ENCODE assay signal across 1 cellular context in the genomic region with DNA sequence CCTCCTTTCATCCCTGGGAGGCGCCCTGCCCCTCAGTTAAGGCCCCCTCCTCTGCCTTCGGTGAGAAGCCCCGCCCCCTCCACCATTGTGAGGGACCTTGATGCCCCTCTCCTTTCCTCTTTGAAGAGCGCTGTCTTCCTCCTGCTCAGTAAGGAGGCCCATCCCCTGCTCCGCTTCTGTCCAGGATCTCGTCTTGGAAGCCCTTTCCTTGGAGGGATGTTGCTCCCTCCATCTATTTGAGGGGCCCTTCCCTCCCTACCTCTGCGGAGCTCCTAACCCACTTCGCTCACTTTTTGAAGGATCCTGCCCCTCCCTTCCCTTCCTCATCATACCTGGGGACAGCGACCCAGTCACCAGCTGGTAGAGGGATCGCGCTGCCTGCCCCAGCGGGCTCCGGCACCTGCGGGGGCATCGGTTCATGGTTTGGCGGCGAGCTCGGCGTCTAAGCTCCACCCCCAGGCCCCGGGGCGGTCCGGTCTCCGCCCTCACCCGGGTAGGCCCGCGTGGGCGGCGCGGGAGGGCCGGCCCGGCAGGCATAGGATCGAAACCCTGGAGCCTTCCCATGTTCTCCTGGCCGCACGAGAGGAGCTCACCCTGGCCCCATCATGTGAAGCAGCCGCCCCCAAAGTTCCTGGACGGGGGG.
TF ChIP-seq lines count a peak whose summit lies in the region.

No MANE protein-coding gene starts in this region.

TF ChIP-seq in K562, 482 proteins besides CTCF, POLR2A, EP300 and RAD21 (continued from another document):
- TF ChIP-seq DMBX1 (CRISPR knock-in tag; IDR thresholded peaks at IDR 0.05; ENCODE audit: borderline replicate concordance) (no peak), ZNF57 (CRISPR knock-in tag; IDR thresholded peaks at IDR 0.05) (no peak), ZKSCAN8 (CRISPR knock-in tag; IDR thresholded peaks at IDR 0.05) (no peak), ZNF12 (CRISPR knock-in tag; IDR thresholded peaks at IDR 0.05) (no peak), EGR1 (conservative IDR thresholded peaks at IDR 0.05) (peak; percentile 88), XRCC5 (IDR thresholded peaks at IDR 0.05; ENCODE audit: low read depth, low read length) (no peak)
